ENCODE assay signal across 9 cellular contexts in genomic region chr5:76691470-76692273, GRCh38. TPM values are rescaled to one million over a fixed set of nuclear protein-coding genes. Genes with fewer than 3 reads are reported as not detected.
DNase-seq lines count a peak whose midpoint lies in the region; ATAC-seq and TF ChIP-seq lines count a peak whose summit lies in the region.
"Had no signal": no experiment of that assay in that cellular context is flagged by ENCODE, and none has a peak within 500 bp of the region (broad histone marks: within the 10 kb centered on the region; RNA-seq: fewer than 3 reads in every experiment).

No MANE protein-coding gene starts in this region.

- peak overlapping the region; percentile 78 for H3K4me2 ChIP-seq in OCI-LY3 (ENCODE audit: low read length)

- H3K79me2 ChIP-seq in OCI-LY3 (ENCODE audit: low read length) = no peaks in the 10 kb centered on the region

- H3K4me1 Mint-ChIP-seq in nephron progenitor cell (peaks cover 40% of the 10 kb centered on the region), T-helper 17 cell (peaks cover 5% of the 10 kb centered on the region)

- H3K9me3 Mint-ChIP-seq in nephron progenitor cell = peaks cover 11% of the 10 kb centered on the region

- H3K4me3 Mint-ChIP-seq in nephron progenitor cell (peak overlapping the region; percentile 5), T-helper 17 cell (no peak overlapping the region)

- peak; percentile 82 for DNase-seq in G401 (ENCODE audit: low spot score)
- peak; percentile 98 for DNase-seq in dermis blood vessel endothelial cell
- peak; percentile 30 for DNase-seq in nephron progenitor cell
- DNase-seq in body of pancreas = no peak
- DNase-seq in T-helper 17 cell = no peak
- no peak for DNase-seq in NCI-H128 (lab: John Stamatoyannopoulos, UW; ENCODE audit: unreplicated experiment)
- DNase-seq in HuH-7.5 (ENCODE audit: low spot score) = no peak
- DNase-seq: NCI-H2227 treated with DMSO at 0.1 percent for 48 hours had no signal

- TF ChIP-seq CTCF in OCI-LY3 (IDR thresholded peaks at IDR 0.05; ENCODE audit: low read depth, low read length) (no peak), nephron progenitor cell (IDR thresholded peaks at IDR 0.05) (no peak), body of pancreas (IDR thresholded peaks at IDR 0.05) (no peak)

- H3K27ac Mint-ChIP-seq in nephron progenitor cell (peak overlapping the region; percentile 89), T-helper 17 cell (no peak overlapping the region)

- no peaks in the 10 kb centered on the region for H4K20me1 ChIP-seq in OCI-LY3 (ENCODE audit: insufficient read depth, low read length)

- H3K27me3 ChIP-seq in OCI-LY3 (ENCODE audit: low read depth, low read length) (peaks cover 5% of the 10 kb centered on the region; the same call in 1 of the 2 replicates), body of pancreas (no peaks in the 10 kb centered on the region)

- H2AFZ ChIP-seq in OCI-LY3 (ENCODE audit: low read depth, low read length) = no peak overlapping the region

- H3K9me3 ChIP-seq in OCI-LY3 (ENCODE audit: insufficient read depth, low read length) = no peaks in the 10 kb centered on the region
- H3K9me3 ChIP-seq in body of pancreas = no peaks in the 10 kb centered on the region
- no peaks in the 10 kb centered on the region for H3K9me3 ChIP-seq in T-helper 17 cell (ENCODE audit: control insufficient read depth, low read length, poor library complexity, severe bottlenecking)

- no peaks in the 10 kb centered on the region for H3K27me3 Mint-ChIP-seq in nephron progenitor cell (ENCODE audit: low read depth, poor library complexity)
- no peaks in the 10 kb centered on the region for H3K27me3 Mint-ChIP-seq in T-helper 17 cell

- peak overlapping the region; percentile 15; the same call in 1 of the 2 replicates for H3K27ac ChIP-seq in OCI-LY3 (ENCODE audit: low read length)
- peak overlapping the region in 1 of 4 donors; percentile 26 for H3K27ac ChIP-seq in body of pancreas

- no peak overlapping the region; the same call in 1 of the 2 replicates for H3K9ac ChIP-seq in OCI-LY3 (ENCODE audit: low read length)

- H3K36me3 Mint-ChIP-seq in nephron progenitor cell (ENCODE audit: low read depth) (peaks cover 57% of the 10 kb centered on the region), T-helper 17 cell (ENCODE audit: low read depth) (peaks cover 6% of the 10 kb centered on the region)

- 71 to 72% methylated on average over 5 of the region's 5 CpGs for WGBS in body of pancreas, 2 donors

- ATAC-seq in body of pancreas (no peak), T-helper 17 cell (no peak)

- intact Hi-C loops in body of pancreas (cut with DNase I) = no loop called here

- H3K4me1 ChIP-seq in OCI-LY3 (ENCODE audit: low read length) = peaks cover 31% of the 10 kb centered on the region
- no peaks in the 10 kb centered on the region for H3K4me1 ChIP-seq in body of pancreas

- H3K4me3 ChIP-seq in OCI-LY3 (ENCODE audit: low read length) (peak overlapping the region; percentile 55), body of pancreas (no peak overlapping the region)

- no peak for TF ChIP-seq POLR2A in body of pancreas (IDR thresholded peaks at IDR 0.05)

- H3K36me3 ChIP-seq in OCI-LY3 (replicated peaks; ENCODE audit: low read depth, low read length) (no peaks in the 10 kb centered on the region), body of pancreas (replicated peaks in 1 of 2; ENCODE audit: insufficient read depth in 1 of 2, low read depth in 2 of 2) (peaks cover 0 to 7% of the 10 kb centered on the region in 2 donors)

- in situ Hi-C loops in G401 (cut with HindIII; ENCODE audit: low sequenced_read_pairs) = no loop called here

RNA-seq across cellular contexts. Expression of gene F2R, which starts 24.3 kb away (rescaled TPM):
- 160 and 221 TPM in 2 replicates for total RNA-seq in G401 (2014; rRNA removed; shearing (Covaris generic))
- 99.4 and 122 TPM in 2 replicates for total RNA-seq in dermis blood vessel endothelial cell
- total RNA-seq in body of pancreas = 10 to 100 TPM in 1 of 2 donors, 1 to 10 TPM in 1; 2.3 to 13.0 TPM
- 10 to 100 TPM in 1 of 2 donors, 1 to 10 TPM in 1; 3.6 to 20.4 TPM for total RNA-seq in T-helper 17 cell

Comparison
In these comparisons a context has a peak if more than half of its experiments do, and no peak if none do; other contexts are left out.
1. DNase-seq: peak in G401 (single experiment), dermis blood vessel endothelial cell (single experiment) and nephron progenitor cell (single experiment); none in body of pancreas (0 of 4), T-helper 17 cell (0 of 3), NCI-H128 (single experiment) and HuH-7.5 (single experiment).